2 cellular contexts compared by ENCODE assay signal in the genomic region with DNA sequence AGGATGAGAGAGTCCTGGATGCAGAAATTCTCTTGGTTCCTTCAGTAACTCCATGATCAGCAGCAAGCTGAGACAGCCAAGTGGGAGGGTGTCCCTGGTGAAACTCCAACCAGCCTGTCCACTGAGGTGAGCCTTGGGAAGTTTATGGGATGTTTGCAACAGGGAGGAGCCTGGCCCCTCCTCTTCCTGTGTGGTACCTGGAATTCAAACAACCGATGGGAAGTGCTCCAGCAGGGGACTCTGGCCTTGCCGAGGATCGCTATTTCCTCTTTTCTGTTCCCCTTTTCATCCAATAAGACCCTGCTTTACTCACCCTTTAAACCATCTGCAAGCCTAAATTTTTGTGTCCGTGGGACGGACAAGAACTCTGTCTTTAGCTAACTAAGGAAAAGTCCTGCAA.
TF ChIP-seq lines count a peak whose summit lies in the region.

No MANE protein-coding gene starts in this region.

TF ChIP-seq in HCT116, 20 proteins besides CTCF, POLR2A, EP300 and RAD21 (continued from another document):
- no peak for TF ChIP-seq REST (IDR thresholded peaks at IDR 0.05; ENCODE audit: low read depth)
- no peak for TF ChIP-seq YY1 (IDR thresholded peaks at IDR 0.05; ENCODE audit: extremely low read depth, insufficient replicate concordance, low read depth, low read length)
- no peak for TF ChIP-seq TCF7L2 (IDR thresholded peaks at IDR 0.05; ENCODE audit: borderline replicate concordance, extremely low read depth, insufficient read depth, insufficient read length)
- no peak for TF ChIP-seq CBX3 (IDR thresholded peaks at IDR 0.05; ENCODE audit: low read depth)
- no peak for TF ChIP-seq EGR1 (IDR thresholded peaks at IDR 0.05; ENCODE audit: low read depth)
- TF ChIP-seq SRF (IDR thresholded peaks at IDR 0.05; ENCODE audit: low read depth) = no peak
- no peak for TF ChIP-seq SIN3A (IDR thresholded peaks at IDR 0.05; ENCODE audit: low read depth)

TF ChIP-seq in K562, 482 proteins besides CTCF, POLR2A, EP300 and RAD21 (continued from another document):
- TF ChIP-seq SPI1 (IDR thresholded peaks at IDR 0.05; ENCODE audit: borderline replicate concordance, low read depth, low read length) = peak; percentile 76; the same call in 1 of the 2 replicates
